Comparison of ENCODE assay signal across 16 cellular contexts in genomic region chr1:80375662-80376061, GRCh38.
A peak's percentile ranks its signal among the peaks of the same experiment; 100 is the strongest.
DNase-seq lines count a peak whose midpoint lies in the region; ATAC-seq and TF ChIP-seq lines count a peak whose summit lies in the region.
"Had no signal": no experiment of that assay in that cellular context is flagged by ENCODE, and none has a peak within 500 bp of the region (broad histone marks: within the 10 kb centered on the region; RNA-seq: fewer than 3 reads in every experiment).

No MANE protein-coding gene starts in this region.

- no peak overlapping the region for H3K4me3 Mint-ChIP-seq in chondrocyte (ENCODE audit: unreplicated experiment)
- H3K4me3 Mint-ChIP-seq: activated naive CD8-positive, alpha-beta T cell; CD14-positive monocyte had no signal

- no peaks in the 10 kb centered on the region for H3K79me2 ChIP-seq in MM.1S (ENCODE audit: low read length)

- peaks cover 32% of the 10 kb centered on the region for H3K4me1 Mint-ChIP-seq in chondrocyte (ENCODE audit: low read depth)
- H3K4me1 Mint-ChIP-seq: CD14-positive monocyte had no signal

- H3K27me3 Mint-ChIP-seq in chondrocyte (ENCODE audit: low read depth) = no peaks in the 10 kb centered on the region
- H3K27me3 Mint-ChIP-seq: activated naive CD8-positive, alpha-beta T cell had no signal

- H2BK5ac ChIP-seq in mesenchymal stem cell (ENCODE audit: low read depth, low read length, poor library complexity, severe bottlenecking) = no peak overlapping the region

- H4K20me1 ChIP-seq in MM.1S (ENCODE audit: insufficient read depth, low read length) = no peaks in the 10 kb centered on the region

- H4K91ac ChIP-seq in mesenchymal stem cell (ENCODE audit: low read length) = no peak overlapping the region

- no peaks in the 10 kb centered on the region for H3K9me3 ChIP-seq in mesenchymal stem cell (ENCODE audit: control insufficient read depth, low read length)
- H3K9me3 ChIP-seq in MM.1S (replicated peaks; ENCODE audit: insufficient read depth, low read length) = no peaks in the 10 kb centered on the region
- H3K9me3 ChIP-seq: heart right ventricle, Peyer's patch had no signal

- H3K4me2 ChIP-seq in mesenchymal stem cell (ENCODE audit: low read length, poor library complexity, severe bottlenecking) (no peak overlapping the region), MM.1S (ENCODE audit: low read depth, low read length) (no peak overlapping the region)

- no peak overlapping the region for H3K18ac ChIP-seq in mesenchymal stem cell (ENCODE audit: low read depth in 1 of 2, low read length in 2 of 2)

- H3K79me1 ChIP-seq in mesenchymal stem cell (replicated peaks; ENCODE audit: low read length, poor library complexity, severe bottlenecking) = no peaks in the 10 kb centered on the region

- no peak for TF ChIP-seq CTCF in AG09319 (IDR thresholded peaks at IDR 0.05; ENCODE audit: low read depth, low read length)
- no peak for TF ChIP-seq CTCF in chondrocyte (IDR thresholded peaks at IDR 0.05)
- no peak for TF ChIP-seq CTCF in MM.1S (IDR thresholded peaks at IDR 0.05; ENCODE audit: low read length)

- H3K9ac ChIP-seq in mesenchymal stem cell (ENCODE audit: low read length) = no peak overlapping the region
- H3K9ac ChIP-seq in MM.1S (ENCODE audit: low read length) = no peak overlapping the region

- no peaks in the 10 kb centered on the region for H3F3A ChIP-seq in MM.1S (ENCODE audit: insufficient read depth, low read length)

- H3K4me3 ChIP-seq in mesenchymal stem cell (ENCODE audit: insufficient read depth in 1 of 2, low read depth in 1 of 2, low read length in 2 of 2) (no peak overlapping the region), MM.1S (ENCODE audit: low read length) (no peak overlapping the region)
- H3K4me3 ChIP-seq: dorsolateral prefrontal cortex, heart right ventricle, Peyer's patch had no signal

- no peak overlapping the region for H3K27ac ChIP-seq in mesenchymal stem cell (ENCODE audit: low read length, poor library complexity, severe bottlenecking)
- H3K27ac ChIP-seq in MM.1S (ENCODE audit: low read length) = no peak overlapping the region
- H3K27ac ChIP-seq: dorsolateral prefrontal cortex, heart right ventricle, HL-60, Peyer's patch had no signal

- no peak overlapping the region for H2BK15ac ChIP-seq in mesenchymal stem cell (ENCODE audit: low read depth, poor library complexity, severe bottlenecking)

- no peak overlapping the region for H2AK5ac ChIP-seq in mesenchymal stem cell (ENCODE audit: low read length, severe bottlenecking)

- no peaks in the 10 kb centered on the region for H3K27me3 ChIP-seq in mesenchymal stem cell (ENCODE audit: control insufficient read depth in 1 of 2, insufficient read depth in 1 of 2, low read length in 2 of 2)
- H3K27me3 ChIP-seq in MM.1S (replicated peaks; ENCODE audit: insufficient read depth, low read length) = no peaks in the 10 kb centered on the region
- H3K27me3 ChIP-seq: dorsolateral prefrontal cortex, heart right ventricle, Peyer's patch had no signal

- no peak overlapping the region for H3K14ac ChIP-seq in mesenchymal stem cell (ENCODE audit: low read length in 2 of 2)

- no peak overlapping the region for H3K23ac ChIP-seq in mesenchymal stem cell (ENCODE audit: low read length in 2 of 2)

- H2BK12ac ChIP-seq in mesenchymal stem cell (ENCODE audit: low read length in 2 of 2) = no peak overlapping the region

- no peaks in the 10 kb centered on the region for H3K9me2 ChIP-seq in MM.1S (replicated peaks; ENCODE audit: insufficient read depth, low read length)

- H3K9me3 Mint-ChIP-seq in chondrocyte (ENCODE audit: low read depth) = peaks cover 2% of the 10 kb centered on the region

- H4K8ac ChIP-seq in mesenchymal stem cell (ENCODE audit: low read length) = no peak overlapping the region

- no peak overlapping the region for H3K4ac ChIP-seq in mesenchymal stem cell (ENCODE audit: low read depth in 1 of 2, low read length in 2 of 2)

- peaks cover 2% of the 10 kb centered on the region for H3K4me1 ChIP-seq in mesenchymal stem cell (ENCODE audit: control insufficient read depth, insufficient read depth, low read depth, low read length)
- no peaks in the 10 kb centered on the region for H3K4me1 ChIP-seq in MM.1S (ENCODE audit: low read length)
- H3K4me1 ChIP-seq: heart right ventricle, Peyer's patch had no signal

- H2AFZ ChIP-seq in mesenchymal stem cell (ENCODE audit: low read depth, low read length) (no peak overlapping the region), MM.1S (ENCODE audit: low read length) (no peak overlapping the region)

- no peak overlapping the region for H2BK120ac ChIP-seq in mesenchymal stem cell (ENCODE audit: low read depth, low read length)

- H3K36me3 Mint-ChIP-seq in chondrocyte (ENCODE audit: low read depth) = no peaks in the 10 kb centered on the region
- H3K36me3 Mint-ChIP-seq: activated naive CD8-positive, alpha-beta T cell; CD14-positive monocyte had no signal

- H3K36me3 ChIP-seq in mesenchymal stem cell (ENCODE audit: control insufficient read depth in 1 of 2, insufficient read depth in 2 of 2, low read depth in 1 of 2, low read length in 2 of 2) (no peaks in the 10 kb centered on the region), MM.1S (replicated peaks; ENCODE audit: insufficient read depth, low read length) (no peaks in the 10 kb centered on the region)
- H3K36me3 ChIP-seq: heart right ventricle, Peyer's patch had no signal

- DNase-seq in AG09319 (ENCODE audit: extremely low read depth, low read depth) = peak; percentile 19
- DNase-seq in LHCN-M2 (ENCODE audit: low read depth) = peak; percentile 88
- DNase-seq in chondrocyte (ENCODE audit: low spot score) = no peak
- peak; percentile 62 for DNase-seq in mesenchymal stem cell
- DNase-seq in MM.1S = no peak
- no peak for DNase-seq in UCSD-AML1 (lab: John Stamatoyannopoulos, UW; ENCODE audit: unreplicated experiment)
- DNase-seq in NCI-H510A treated with DMSO at 0.1 percent for 48 hours (lab: John Stamatoyannopoulos, UW) = no peak
- DNase-seq: dorsolateral prefrontal cortex, heart right ventricle, NCI-H345, Peyer's patch, T1000 had no signal

- no peak for ATAC-seq in HG02870 (IDR thresholded peaks at IDR 0.05; ENCODE audit: unreplicated experiment)

- peak overlapping the region; percentile 74 for H3K27ac Mint-ChIP-seq in chondrocyte (ENCODE audit: unreplicated experiment)
- H3K27ac Mint-ChIP-seq: activated naive CD8-positive, alpha-beta T cell; CD14-positive monocyte had no signal

Comparison
In these comparisons a context has a peak if more than half of its experiments do, and no peak if none do; other contexts are left out.
1. DNase-seq: peak in AG09319 (single experiment), LHCN-M2 (single experiment) and mesenchymal stem cell (single experiment); none in chondrocyte (single experiment), MM.1S (single experiment), UCSD-AML1 (single experiment) and NCI-H510A treated with DMSO at 0.1 percent for 48 hours (single experiment).